In genomic region chr2:64212346-64212745, GRCh38 we compare ENCODE assay signal across 9 cellular contexts.
DNase-seq lines count a peak whose midpoint lies in the region; FAIRE-seq and TF ChIP-seq lines count a peak whose summit lies in the region.
"Had no signal": no experiment of that assay in that cellular context is flagged by ENCODE, and none has a peak within 500 bp of the region (broad histone marks: within the 10 kb centered on the region; RNA-seq: fewer than 3 reads in every experiment).

No MANE protein-coding gene starts in this region.

- H3K9ac ChIP-seq in kidney (ENCODE audit: low read length in 2 of 2), result no peak overlapping the region

- H3K27ac ChIP-seq in brain microvascular endothelial cell (peak overlapping the region; percentile 75), neutrophil (peak overlapping the region; percentile 98), kidney (ENCODE audit: low read depth in 2 of 2, low read length in 2 of 2) (no peak overlapping the region)

- DNase-seq in GDM1 (lab: John Stamatoyannopoulos, UW) (peak; percentile 26), NOMO-1 (lab: John Stamatoyannopoulos, UW; ENCODE audit: unreplicated experiment in 2 of 2) (peak; percentile 87 to 92), brain microvascular endothelial cell (peak; percentile 92), kidney (no peak), islet precursor cell (no peak), epidermal melanocyte (ENCODE audit: insufficient read length, low spot score) (no peak), ureter (ENCODE audit: low spot score) (no peak)
- DNase-seq: dermis blood vessel endothelial cell had no signal

- peaks cover 69 to 71% of the 10 kb centered on the region in 2 experiments for H3K4me1 ChIP-seq in neutrophil (ENCODE audit: control insufficient read depth in 1 of 2, insufficient read depth in 1 of 2, low read depth in 1 of 2, low read length in 1 of 2)
- peaks cover 0 to 4% of the 10 kb centered on the region in 2 donors for H3K4me1 ChIP-seq in kidney (ENCODE audit: control insufficient read depth in 1 of 2, insufficient read depth in 1 of 2, low read depth in 1 of 2, low read length in 2 of 2)

- no peak for TF ChIP-seq CTCF in brain microvascular endothelial cell (IDR thresholded peaks at IDR 0.05; ENCODE audit: low read depth, low read length, missing control alignments)
- no peak for TF ChIP-seq CTCF in neutrophil (IDR thresholded peaks at IDR 0.05)
- TF ChIP-seq CTCF in kidney (IDR thresholded peaks at IDR 0.05; ENCODE audit: borderline replicate concordance, extremely low read depth, insufficient read depth), result no peak

- no peaks in the 10 kb centered on the region for H3K36me3 ChIP-seq in brain microvascular endothelial cell (replicated peaks)
- no peaks in the 10 kb centered on the region for H3K36me3 ChIP-seq in neutrophil
- H3K36me3 ChIP-seq in kidney (ENCODE audit: control insufficient read depth in 1 of 2, insufficient read depth in 2 of 2, low read length in 2 of 2), result no peaks in the 10 kb centered on the region

- intact Hi-C loops in kidney (cut with DNase I), result no loop called here

- FAIRE-seq in kidney (lab: Jason Lieb, UNC), result no peak

- H3K9me3 ChIP-seq in neutrophil, result no peaks in the 10 kb centered on the region
- no peaks in the 10 kb centered on the region for H3K9me3 ChIP-seq in kidney (ENCODE audit: control insufficient read depth in 1 of 2, low read length in 2 of 2)

- H3K4me3 ChIP-seq in brain microvascular endothelial cell (ENCODE audit: low read depth, low read length) (no peak overlapping the region), neutrophil (ENCODE audit: low read depth in 1 of 2, low read length in 1 of 2) (peak overlapping the region; percentile 24 to 44), kidney (ENCODE audit: low read length in 2 of 2) (no peak overlapping the region)

- in situ Hi-C loops in brain microvascular endothelial cell (cut with HindIII; ENCODE audit: low pct_ligation_motif_present, low sequenced_read_pairs), result loop anchor here (25.0 kb wide), 1 partner anchor 150 kb away; no protein-coding TSS in a partner anchor

- H3K27me3 ChIP-seq in brain microvascular endothelial cell (replicated peaks) (no peaks in the 10 kb centered on the region), neutrophil (no peaks in the 10 kb centered on the region)

Comparison
In these comparisons a context has a peak if more than half of its experiments do, and no peak if none do; other contexts are left out.
1. DNase-seq: peak in GDM1 (single experiment), NOMO-1 (2 of 2) and brain microvascular endothelial cell (single experiment); none in kidney (single experiment), islet precursor cell (single experiment), epidermal melanocyte (single experiment) and ureter (single experiment).
2. H3K27ac ChIP-seq: peak in brain microvascular endothelial cell (single experiment) and neutrophil (single experiment); none in kidney (0 of 2).
3. H3K4me3 ChIP-seq: peak in neutrophil (2 of 2); none in brain microvascular endothelial cell (single experiment) and kidney (0 of 2).